In the genomic region with DNA sequence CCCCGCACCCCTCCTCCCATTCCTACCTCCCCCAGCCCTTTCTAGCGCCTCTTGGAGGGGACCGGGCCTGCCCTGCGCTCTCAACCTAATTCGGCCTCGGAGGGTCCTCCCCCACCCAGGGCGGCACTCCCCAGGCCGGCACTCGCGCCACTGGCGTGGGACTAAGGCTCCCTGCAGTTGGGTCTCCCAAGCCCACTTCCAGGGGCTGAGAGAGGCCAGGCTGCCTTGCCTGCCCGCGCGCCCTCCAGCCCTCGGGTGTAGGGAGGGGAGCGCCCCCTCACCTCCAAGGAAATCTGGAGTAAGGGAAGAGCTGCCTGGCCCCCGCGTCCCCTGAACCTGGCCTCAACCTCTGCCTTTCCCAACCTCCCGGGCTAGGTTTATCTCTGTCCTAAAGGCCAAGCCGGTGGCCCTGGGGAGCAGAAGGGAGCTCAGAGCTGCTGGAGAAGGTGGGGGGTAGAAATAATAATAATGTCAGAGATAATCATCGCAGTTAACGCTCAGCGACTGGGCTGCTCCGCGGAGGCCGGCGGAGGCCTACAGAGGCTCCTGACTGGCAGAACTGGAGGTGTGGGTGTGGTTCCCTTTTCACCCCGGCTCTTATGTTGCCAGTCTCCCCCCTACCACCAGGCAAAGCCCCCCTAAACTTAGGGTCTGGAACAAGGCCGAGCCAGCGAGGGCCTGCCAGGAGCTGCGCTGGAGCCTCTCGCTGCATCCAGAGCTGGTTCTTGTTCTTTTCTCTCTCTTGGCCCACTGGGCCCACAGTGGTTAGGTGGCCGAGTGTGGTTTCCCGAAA, we compare ENCODE assay signal across 1 cellular context.
TF ChIP-seq lines count a peak whose summit lies in the region.

No MANE protein-coding gene starts in this region.

TF ChIP-seq in HEK293, 187 proteins besides CTCF, POLR2A, EP300 and RAD21 (continued from another document and continues in another):
- TF ChIP-seq, protein P1, sequence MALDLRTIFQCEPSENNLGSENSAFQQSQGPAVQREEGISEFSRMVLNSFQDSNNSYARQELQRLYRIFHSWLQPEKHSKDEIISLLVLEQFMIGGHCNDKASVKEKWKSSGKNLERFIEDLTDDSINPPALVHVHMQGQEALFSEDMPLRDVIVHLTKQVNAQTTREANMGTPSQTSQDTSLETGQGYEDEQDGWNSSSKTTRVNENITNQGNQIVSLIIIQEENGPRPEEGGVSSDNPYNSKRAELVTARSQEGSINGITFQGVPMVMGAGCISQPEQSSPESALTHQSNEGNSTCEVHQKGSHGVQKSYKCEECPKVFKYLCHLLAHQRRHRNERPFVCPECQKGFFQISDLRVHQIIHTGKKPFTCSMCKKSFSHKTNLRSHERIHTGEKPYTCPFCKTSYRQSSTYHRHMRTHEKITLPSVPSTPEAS (tag by site-specific recombination; IDR thresholded peaks at IDR 0.05) = no peak
- TF ChIP-seq ZNF600 (tag by site-specific recombination; IDR thresholded peaks at IDR 0.05) = 0 out of 2 replicates have a peak, but pooled peaks have one; percentile 24
- TF ChIP-seq, protein P2, sequence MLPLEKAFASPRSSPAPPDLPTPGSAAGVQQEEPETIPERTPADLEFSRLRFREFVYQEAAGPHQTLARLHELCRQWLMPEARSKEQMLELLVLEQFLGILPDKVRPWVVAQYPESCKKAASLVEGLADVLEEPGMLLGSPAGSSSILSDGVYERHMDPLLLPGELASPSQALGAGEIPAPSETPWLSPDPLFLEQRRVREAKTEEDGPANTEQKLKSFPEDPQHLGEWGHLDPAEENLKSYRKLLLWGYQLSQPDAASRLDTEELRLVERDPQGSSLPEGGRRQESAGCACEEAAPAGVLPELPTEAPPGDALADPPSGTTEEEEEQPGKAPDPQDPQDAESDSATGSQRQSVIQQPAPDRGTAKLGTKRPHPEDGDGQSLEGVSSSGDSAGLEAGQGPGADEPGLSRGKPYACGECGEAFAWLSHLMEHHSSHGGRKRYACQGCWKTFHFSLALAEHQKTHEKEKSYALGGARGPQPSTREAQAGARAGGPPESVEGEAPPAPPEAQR (tag by site-specific recombination; IDR thresholded peaks at IDR 0.05) = no peak
- TF ChIP-seq ZIC2 (tag by site-specific recombination; IDR thresholded peaks at IDR 0.05) = peak; percentile 63
- no peak for TF ChIP-seq ZNF354C (tag by site-specific recombination; IDR thresholded peaks at IDR 0.05; ENCODE audit: borderline replicate concordance, low read depth)
- no peak for TF ChIP-seq ZNF394 (tag by site-specific recombination; IDR thresholded peaks at IDR 0.05; ENCODE audit: borderline replicate concordance)
- no peak for TF ChIP-seq ZNF140 (tag by site-specific recombination; IDR thresholded peaks at IDR 0.05)
- 0 out of 2 replicates have a peak, but pooled peaks have one; percentile 21 for TF ChIP-seq ZNF501 (tag by site-specific recombination; IDR thresholded peaks at IDR 0.05)
- TF ChIP-seq ZBTB8A (tag by site-specific recombination; IDR thresholded peaks at IDR 0.05) = peak; percentile 67
- no peak for TF ChIP-seq ZNF350 (tag by site-specific recombination; IDR thresholded peaks at IDR 0.05)
- no peak for TF ChIP-seq SCRT1 (tag by site-specific recombination; IDR thresholded peaks at IDR 0.05; ENCODE audit: borderline replicate concordance)
- TF ChIP-seq ZNF2 (tag by site-specific recombination; IDR thresholded peaks at IDR 0.05) = no peak
- no peak for TF ChIP-seq ZNF473 (tag by site-specific recombination; IDR thresholded peaks at IDR 0.05)
- TF ChIP-seq ZNF416 (tag by site-specific recombination; IDR thresholded peaks at IDR 0.05) = no peak
- TF ChIP-seq, protein P3, sequence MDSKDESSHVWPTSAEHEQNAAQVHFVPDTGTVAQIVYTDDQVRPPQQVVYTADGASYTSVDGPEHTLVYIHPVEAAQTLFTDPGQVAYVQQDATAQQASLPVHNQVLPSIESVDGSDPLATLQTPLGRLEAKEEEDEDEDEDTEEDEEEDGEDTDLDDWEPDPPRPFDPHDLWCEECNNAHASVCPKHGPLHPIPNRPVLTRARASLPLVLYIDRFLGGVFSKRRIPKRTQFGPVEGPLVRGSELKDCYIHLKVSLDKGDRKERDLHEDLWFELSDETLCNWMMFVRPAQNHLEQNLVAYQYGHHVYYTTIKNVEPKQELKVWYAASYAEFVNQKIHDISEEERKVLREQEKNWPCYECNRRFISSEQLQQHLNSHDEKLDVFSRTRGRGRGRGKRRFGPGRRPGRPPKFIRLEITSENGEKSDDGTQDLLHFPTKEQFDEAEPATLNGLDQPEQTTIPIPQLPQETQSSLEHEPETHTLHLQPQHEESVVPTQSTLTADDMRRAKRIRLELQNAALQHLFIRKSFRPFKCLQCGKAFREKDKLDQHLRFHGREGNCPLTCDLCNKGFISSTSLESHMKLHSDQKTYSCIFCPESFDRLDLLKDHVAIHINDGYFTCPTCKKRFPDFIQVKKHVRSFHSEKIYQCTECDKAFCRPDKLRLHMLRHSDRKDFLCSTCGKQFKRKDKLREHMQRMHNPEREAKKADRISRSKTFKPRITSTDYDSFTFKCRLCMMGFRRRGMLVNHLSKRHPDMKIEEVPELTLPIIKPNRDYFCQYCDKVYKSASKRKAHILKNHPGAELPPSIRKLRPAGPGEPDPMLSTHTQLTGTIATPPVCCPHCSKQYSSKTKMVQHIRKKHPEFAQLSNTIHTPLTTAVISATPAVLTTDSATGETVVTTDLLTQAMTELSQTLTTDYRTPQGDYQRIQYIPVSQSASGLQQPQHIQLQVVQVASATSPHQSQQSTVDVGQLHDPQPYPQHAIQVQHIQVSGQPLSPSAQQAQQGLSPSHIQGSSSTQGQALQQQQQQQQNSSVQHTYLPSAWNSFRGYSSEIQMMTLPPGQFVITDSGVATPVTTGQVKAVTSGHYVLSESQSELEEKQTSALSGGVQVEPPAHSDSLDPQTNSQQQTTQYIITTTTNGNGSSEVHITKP (tag by site-specific recombination; IDR thresholded peaks at IDR 0.05) = no peak
- TF ChIP-seq TRIM28 (IDR thresholded peaks at IDR 0.05; ENCODE audit: borderline replicate concordance, low read length) = no peak
- no peak for TF ChIP-seq ZNF391 (tag by site-specific recombination; IDR thresholded peaks at IDR 0.05; ENCODE audit: borderline replicate concordance, low read depth)
- no peak for TF ChIP-seq ZNF146 (tag by site-specific recombination; IDR thresholded peaks at IDR 0.05)
- TF ChIP-seq ZNF558 (tag by site-specific recombination; IDR thresholded peaks at IDR 0.05) = no peak
- TF ChIP-seq, protein P4, sequence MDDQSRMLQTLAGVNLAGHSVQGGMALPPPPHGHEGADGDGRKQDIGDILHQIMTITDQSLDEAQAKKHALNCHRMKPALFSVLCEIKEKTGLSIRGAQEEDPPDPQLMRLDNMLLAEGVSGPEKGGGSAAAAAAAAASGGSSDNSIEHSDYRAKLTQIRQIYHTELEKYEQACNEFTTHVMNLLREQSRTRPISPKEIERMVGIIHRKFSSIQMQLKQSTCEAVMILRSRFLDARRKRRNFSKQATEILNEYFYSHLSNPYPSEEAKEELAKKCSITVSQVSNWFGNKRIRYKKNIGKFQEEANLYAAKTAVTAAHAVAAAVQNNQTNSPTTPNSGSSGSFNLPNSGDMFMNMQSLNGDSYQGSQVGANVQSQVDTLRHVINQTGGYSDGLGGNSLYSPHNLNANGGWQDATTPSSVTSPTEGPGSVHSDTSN (CRISPR knock-in tag; IDR thresholded peaks at IDR 0.05) = no peak
- no peak for TF ChIP-seq ZNF121 (tag by site-specific recombination; IDR thresholded peaks at IDR 0.05)
- TF ChIP-seq SP7 (tag by site-specific recombination; IDR thresholded peaks at IDR 0.05) = 0 out of 2 replicates have a peak, but pooled peaks have one; percentile 2
- TF ChIP-seq ZNF335 (tag by site-specific recombination; conservative IDR thresholded peaks at IDR 0.05) = no peak
- peak; percentile 45; the same call in 1 of the 2 replicates for TF ChIP-seq KLF9 (tag by site-specific recombination; IDR thresholded peaks at IDR 0.05; ENCODE audit: low read depth)
- no peak for TF ChIP-seq ZEB2 (tag by site-specific recombination; IDR thresholded peaks at IDR 0.05)
- TF ChIP-seq, protein P5, sequence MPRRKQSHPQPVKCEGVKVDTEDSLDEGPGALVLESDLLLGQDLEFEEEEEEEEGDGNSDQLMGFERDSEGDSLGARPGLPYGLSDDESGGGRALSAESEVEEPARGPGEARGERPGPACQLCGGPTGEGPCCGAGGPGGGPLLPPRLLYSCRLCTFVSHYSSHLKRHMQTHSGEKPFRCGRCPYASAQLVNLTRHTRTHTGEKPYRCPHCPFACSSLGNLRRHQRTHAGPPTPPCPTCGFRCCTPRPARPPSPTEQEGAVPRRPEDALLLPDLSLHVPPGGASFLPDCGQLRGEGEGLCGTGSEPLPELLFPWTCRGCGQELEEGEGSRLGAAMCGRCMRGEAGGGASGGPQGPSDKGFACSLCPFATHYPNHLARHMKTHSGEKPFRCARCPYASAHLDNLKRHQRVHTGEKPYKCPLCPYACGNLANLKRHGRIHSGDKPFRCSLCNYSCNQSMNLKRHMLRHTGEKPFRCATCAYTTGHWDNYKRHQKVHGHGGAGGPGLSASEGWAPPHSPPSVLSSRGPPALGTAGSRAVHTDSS (tag by site-specific recombination; IDR thresholded peaks at IDR 0.05) = no peak
- TF ChIP-seq, protein P6, sequence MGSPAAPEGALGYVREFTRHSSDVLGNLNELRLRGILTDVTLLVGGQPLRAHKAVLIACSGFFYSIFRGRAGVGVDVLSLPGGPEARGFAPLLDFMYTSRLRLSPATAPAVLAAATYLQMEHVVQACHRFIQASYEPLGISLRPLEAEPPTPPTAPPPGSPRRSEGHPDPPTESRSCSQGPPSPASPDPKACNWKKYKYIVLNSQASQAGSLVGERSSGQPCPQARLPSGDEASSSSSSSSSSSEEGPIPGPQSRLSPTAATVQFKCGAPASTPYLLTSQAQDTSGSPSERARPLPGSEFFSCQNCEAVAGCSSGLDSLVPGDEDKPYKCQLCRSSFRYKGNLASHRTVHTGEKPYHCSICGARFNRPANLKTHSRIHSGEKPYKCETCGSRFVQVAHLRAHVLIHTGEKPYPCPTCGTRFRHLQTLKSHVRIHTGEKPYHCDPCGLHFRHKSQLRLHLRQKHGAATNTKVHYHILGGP (tag by site-specific recombination; IDR thresholded peaks at IDR 0.05) = no peak
- TF ChIP-seq, protein P7, sequence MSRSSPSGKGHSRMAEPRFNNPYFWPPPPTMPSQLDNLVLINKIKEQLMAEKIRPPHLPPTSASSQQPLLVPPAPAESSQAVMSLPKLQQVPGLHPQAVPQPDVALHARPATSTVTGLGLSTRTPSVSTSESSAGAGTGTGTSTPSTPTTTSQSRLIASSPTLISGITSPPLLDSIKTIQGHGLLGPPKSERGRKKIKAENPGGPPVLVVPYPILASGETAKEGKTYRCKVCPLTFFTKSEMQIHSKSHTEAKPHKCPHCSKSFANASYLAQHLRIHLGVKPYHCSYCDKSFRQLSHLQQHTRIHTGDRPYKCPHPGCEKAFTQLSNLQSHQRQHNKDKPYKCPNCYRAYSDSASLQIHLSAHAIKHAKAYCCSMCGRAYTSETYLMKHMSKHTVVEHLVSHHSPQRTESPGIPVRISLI (tag by site-specific recombination; IDR thresholded peaks at IDR 0.05) = no peak
- no peak for TF ChIP-seq GFI1B (tag by site-specific recombination; IDR thresholded peaks at IDR 0.05)
- TF ChIP-seq, protein P8, sequence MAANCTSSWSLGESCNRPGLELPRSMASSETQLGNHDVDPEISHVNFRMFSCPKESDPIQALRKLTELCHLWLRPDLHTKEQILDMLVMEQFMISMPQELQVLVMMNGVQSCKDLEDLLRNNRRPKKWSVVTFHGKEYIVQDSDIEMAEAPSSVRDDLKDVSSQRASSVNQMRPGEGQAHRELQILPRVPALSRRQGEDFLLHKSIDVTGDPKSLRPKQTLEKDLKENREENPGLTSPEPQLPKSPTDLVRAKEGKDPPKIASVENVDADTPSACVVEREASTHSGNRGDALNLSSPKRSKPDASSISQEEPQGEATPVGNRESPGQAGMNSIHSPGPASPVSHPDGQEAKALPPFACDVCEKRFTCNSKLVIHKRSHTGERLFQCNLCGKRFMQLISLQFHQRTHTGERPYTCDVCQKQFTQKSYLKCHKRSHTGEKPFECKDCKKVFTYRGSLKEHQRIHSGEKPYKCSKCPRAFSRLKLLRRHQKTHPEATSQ (tag by site-specific recombination; IDR thresholded peaks at IDR 0.05) = no peak
- TF ChIP-seq, protein P9, sequence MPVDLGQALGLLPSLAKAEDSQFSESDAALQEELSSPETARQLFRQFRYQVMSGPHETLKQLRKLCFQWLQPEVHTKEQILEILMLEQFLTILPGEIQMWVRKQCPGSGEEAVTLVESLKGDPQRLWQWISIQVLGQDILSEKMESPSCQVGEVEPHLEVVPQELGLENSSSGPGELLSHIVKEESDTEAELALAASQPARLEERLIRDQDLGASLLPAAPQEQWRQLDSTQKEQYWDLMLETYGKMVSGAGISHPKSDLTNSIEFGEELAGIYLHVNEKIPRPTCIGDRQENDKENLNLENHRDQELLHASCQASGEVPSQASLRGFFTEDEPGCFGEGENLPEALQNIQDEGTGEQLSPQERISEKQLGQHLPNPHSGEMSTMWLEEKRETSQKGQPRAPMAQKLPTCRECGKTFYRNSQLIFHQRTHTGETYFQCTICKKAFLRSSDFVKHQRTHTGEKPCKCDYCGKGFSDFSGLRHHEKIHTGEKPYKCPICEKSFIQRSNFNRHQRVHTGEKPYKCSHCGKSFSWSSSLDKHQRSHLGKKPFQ (tag by site-specific recombination; IDR thresholded peaks at IDR 0.05) = no peak
- peak; percentile 49; the same call in 1 of the 2 replicates for TF ChIP-seq OSR2 (tag by site-specific recombination; IDR thresholded peaks at IDR 0.05)
- TF ChIP-seq, protein P10, sequence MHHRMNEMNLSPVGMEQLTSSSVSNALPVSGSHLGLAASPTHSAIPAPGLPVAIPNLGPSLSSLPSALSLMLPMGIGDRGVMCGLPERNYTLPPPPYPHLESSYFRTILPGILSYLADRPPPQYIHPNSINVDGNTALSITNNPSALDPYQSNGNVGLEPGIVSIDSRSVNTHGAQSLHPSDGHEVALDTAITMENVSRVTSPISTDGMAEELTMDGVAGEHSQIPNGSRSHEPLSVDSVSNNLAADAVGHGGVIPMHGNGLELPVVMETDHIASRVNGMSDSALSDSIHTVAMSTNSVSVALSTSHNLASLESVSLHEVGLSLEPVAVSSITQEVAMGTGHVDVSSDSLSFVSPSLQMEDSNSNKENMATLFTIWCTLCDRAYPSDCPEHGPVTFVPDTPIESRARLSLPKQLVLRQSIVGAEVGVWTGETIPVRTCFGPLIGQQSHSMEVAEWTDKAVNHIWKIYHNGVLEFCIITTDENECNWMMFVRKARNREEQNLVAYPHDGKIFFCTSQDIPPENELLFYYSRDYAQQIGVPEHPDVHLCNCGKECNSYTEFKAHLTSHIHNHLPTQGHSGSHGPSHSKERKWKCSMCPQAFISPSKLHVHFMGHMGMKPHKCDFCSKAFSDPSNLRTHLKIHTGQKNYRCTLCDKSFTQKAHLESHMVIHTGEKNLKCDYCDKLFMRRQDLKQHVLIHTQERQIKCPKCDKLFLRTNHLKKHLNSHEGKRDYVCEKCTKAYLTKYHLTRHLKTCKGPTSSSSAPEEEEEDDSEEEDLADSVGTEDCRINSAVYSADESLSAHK (tag by site-specific recombination; IDR thresholded peaks at IDR 0.05) = no peak
- TF ChIP-seq IKZF3 (tag by site-specific recombination; IDR thresholded peaks at IDR 0.05) = peak; percentile 8; the same call in 1 of the 2 replicates
- TF ChIP-seq ZNF521 (tag by site-specific recombination; IDR thresholded peaks at IDR 0.05) = no peak
- peak; percentile 90 for TF ChIP-seq GLIS1 (tag by site-specific recombination; IDR thresholded peaks at IDR 0.05)
- peak; percentile 47 for TF ChIP-seq GLIS2 (tag by site-specific recombination; IDR thresholded peaks at IDR 0.05)
- TF ChIP-seq ZNF274 (IDR thresholded peaks at IDR 0.05; ENCODE audit: low read length) = no peak
- TF ChIP-seq ZNF274 (tag by site-specific recombination; IDR thresholded peaks at IDR 0.05; ENCODE audit: borderline replicate concordance) = no peak
- no peak for TF ChIP-seq ZNF211 (tag by site-specific recombination; IDR thresholded peaks at IDR 0.05; ENCODE audit: low read depth)
- TF ChIP-seq ZNF132 (tag by site-specific recombination; IDR thresholded peaks at IDR 0.05; ENCODE audit: borderline replicate concordance) = no peak
- TF ChIP-seq ZNF174 (tag by site-specific recombination; IDR thresholded peaks at IDR 0.05) = no peak
- TF ChIP-seq ZNF16 (tag by site-specific recombination; IDR thresholded peaks at IDR 0.05; ENCODE audit: low read depth) = no peak
